9 cellular contexts compared by ENCODE assay signal in the genomic region with DNA sequence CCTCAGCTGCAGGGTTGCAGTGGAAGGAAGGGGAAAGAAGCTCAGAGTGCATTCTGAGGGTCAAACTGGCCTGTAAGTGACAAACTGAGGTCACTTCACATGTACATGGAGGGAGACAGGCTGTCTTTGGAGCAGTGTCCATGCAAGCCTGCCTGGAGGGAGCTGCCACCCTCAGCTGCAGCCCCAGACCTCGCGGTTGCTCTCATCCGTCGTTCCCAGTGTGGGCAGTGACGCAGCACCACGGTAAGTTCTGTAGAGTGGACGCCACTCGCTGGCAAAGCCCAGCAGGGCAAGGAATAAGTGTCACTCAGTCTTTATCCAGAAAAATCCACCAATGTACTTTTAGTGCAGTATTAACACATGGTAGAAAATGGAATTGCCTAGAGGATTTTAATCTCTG.
"Had no signal": no experiment of that assay in that cellular context is flagged by ENCODE, and none has a peak within 500 bp of the region (broad histone marks: within the 10 kb centered on the region; RNA-seq: fewer than 3 reads in every experiment).

No MANE protein-coding gene starts in this region.

- H3K27ac ChIP-seq: GM23248, HL-60 had no signal

- H3K27me3 Mint-ChIP-seq: IgD-negative memory B cell had no signal

- DNase-seq: GM23248, GOT3, H9, HCEC 1CT, KBM-7 had no signal

- H3K9ac ChIP-seq: GM23248 had no signal

- H3K4me3 Mint-ChIP-seq: H9, IgD-negative memory B cell had no signal

- H3K9me3 Mint-ChIP-seq: H9, IgD-negative memory B cell had no signal

- FAIRE-seq: H54, HepG2 had no signal

- H3K4me3 ChIP-seq: GM23248 had no signal
